Comparison of ENCODE assay signal across 9 cellular contexts in the genomic region with DNA sequence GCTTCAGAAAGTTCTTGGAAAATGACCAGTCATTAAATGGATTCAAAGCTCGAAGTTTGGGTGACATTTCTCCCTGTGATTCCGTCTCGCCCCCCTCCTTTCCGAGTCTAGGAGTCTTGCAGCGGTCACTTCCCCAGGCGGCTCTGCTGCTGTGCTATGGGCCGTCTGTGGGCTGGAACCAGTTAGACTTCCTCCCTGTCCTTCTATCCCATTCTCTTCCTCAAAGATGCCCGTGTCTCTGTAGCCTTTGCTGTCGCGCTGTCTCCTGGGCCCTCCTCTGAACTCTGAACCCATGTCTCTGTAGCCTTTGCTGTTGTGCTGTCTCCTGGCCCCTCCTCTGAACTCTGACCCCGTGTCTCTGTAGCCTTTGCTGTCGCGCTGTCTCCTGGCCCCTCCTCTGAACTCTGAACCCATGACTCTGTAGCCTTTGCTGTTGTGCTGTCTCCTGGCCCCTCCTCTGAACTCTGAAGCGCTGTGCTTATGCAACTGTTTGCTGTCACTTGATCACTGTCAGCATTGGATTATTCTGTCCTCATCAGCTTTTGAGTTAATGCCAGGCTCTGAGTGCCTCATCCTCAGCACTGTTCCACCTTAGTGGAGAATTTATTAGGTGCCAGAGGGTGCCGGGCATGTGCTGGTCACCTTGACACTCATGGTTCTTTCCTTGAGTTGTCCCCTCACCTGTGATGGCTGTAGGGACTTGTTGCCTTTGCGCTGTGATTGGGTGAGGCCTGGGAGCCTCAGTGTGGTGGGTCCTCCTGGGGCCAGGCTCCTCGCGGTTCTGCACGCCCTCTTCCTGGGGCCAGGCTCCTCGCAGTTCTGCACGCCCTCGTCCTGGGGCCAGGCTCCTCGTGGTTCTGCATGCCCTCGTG.
A peak's percentile ranks its signal among the peaks of the same experiment; 100 is the strongest.
DNase-seq lines count a peak whose midpoint lies in the region; ATAC-seq, FAIRE-seq and TF ChIP-seq lines count a peak whose summit lies in the region.
"Had no signal": no experiment of that assay in that cellular context is flagged by ENCODE, and none has a peak within 500 bp of the region (broad histone marks: within the 10 kb centered on the region; RNA-seq: fewer than 3 reads in every experiment).

No MANE protein-coding gene starts in this region.

- H3K79me1 ChIP-seq in H9 (ENCODE audit: insufficient read depth, low read depth, low read length, poor library complexity, severe bottlenecking) = no peaks in the 10 kb centered on the region

- H3K27me3 Mint-ChIP-seq in H9 (ENCODE audit: low read depth) = no peaks in the 10 kb centered on the region

- DNase-seq in H9 (no peak), PC-3 (peak; percentile 2), Right ventricle myocardium superior (no peak), osteoblast (ENCODE audit: insufficient read length, low spot score, missing footprints) (no peak), D721Med (ENCODE audit: insufficient read length, low spot score) (no peak)
- no peak for DNase-seq in effector memory CD4-positive, alpha-beta T cell

- H4K5ac ChIP-seq in H9 (ENCODE audit: insufficient read length, low read depth, low read length) = no peak overlapping the region

- no peaks in the 10 kb centered on the region for H3K9me2 ChIP-seq in PC-3 (replicated peaks; ENCODE audit: low read length)

- no peaks in the 10 kb centered on the region for H3F3A ChIP-seq in PC-3 (ENCODE audit: low read length, unreplicated experiment)

- no peak overlapping the region for H3K14ac ChIP-seq in H9 (ENCODE audit: insufficient read depth, low read length)

- no peak overlapping the region for H2BK20ac ChIP-seq in H9 (ENCODE audit: low read depth, low read length, poor library complexity, severe bottlenecking)

- peaks cover 7 to 22% of the 10 kb centered on the region in 2 experiments for H3K4me1 Mint-ChIP-seq in H9

- H4K20me1 ChIP-seq in H9 (ENCODE audit: control insufficient read depth, insufficient read depth, insufficient read length) = no peaks in the 10 kb centered on the region
- H4K20me1 ChIP-seq in PC-3 (ENCODE audit: low read length) = no peaks in the 10 kb centered on the region
- H4K20me1 ChIP-seq in osteoblast (ENCODE audit: insufficient read depth, low read length) = peaks cover 12% of the 10 kb centered on the region

- H3K27ac Mint-ChIP-seq in H9 = peak overlapping the region; percentile 52 to 78 (median 77); a peak in 4 of 7 replicates

- no peak overlapping the region for H3K4me3 Mint-ChIP-seq in H9

- H3K79me2 ChIP-seq in H9 (ENCODE audit: insufficient read depth, low read length) (no peaks in the 10 kb centered on the region), PC-3 (ENCODE audit: low read length) (no peaks in the 10 kb centered on the region), osteoblast (ENCODE audit: insufficient read depth, low read length) (peaks cover 3% of the 10 kb centered on the region)

- H3K9me3 ChIP-seq in H9 (ENCODE audit: control insufficient read depth, low read depth, low read length) = no peaks in the 10 kb centered on the region
- no peaks in the 10 kb centered on the region for H3K9me3 ChIP-seq in PC-3 (ENCODE audit: low read length)
- no peaks in the 10 kb centered on the region for H3K9me3 ChIP-seq in osteoblast (ENCODE audit: low read depth, low read length)
- no peaks in the 10 kb centered on the region for H3K9me3 ChIP-seq in effector memory CD4-positive, alpha-beta T cell (ENCODE audit: control insufficient read depth, low read length)

- no peak overlapping the region for H2BK5ac ChIP-seq in H9 (ENCODE audit: insufficient read length, low read length)

- no peak overlapping the region for H3K18ac ChIP-seq in H9 (ENCODE audit: insufficient read length, low read depth, low read length)

- no peak for FAIRE-seq in D721Med (lab: Jason Lieb, UNC)

- CTCF ChIA-PET in PC-3 (lab: Charles Lee) = interaction anchor here (0.7 kb wide), 1 partner anchor 90 kb away, joined by 4 read pairs; no protein-coding TSS in a partner anchor

- no peak overlapping the region for H2BK15ac ChIP-seq in H9 (ENCODE audit: low read depth, low read length)

- H3K27me3 ChIP-seq in H9 (ENCODE audit: insufficient read depth, low read length) (no peaks in the 10 kb centered on the region), PC-3 (ENCODE audit: low read length) (no peaks in the 10 kb centered on the region), osteoblast (ENCODE audit: insufficient read depth, low read length) (no peaks in the 10 kb centered on the region)
- H3K27me3 ChIP-seq in effector memory CD4-positive, alpha-beta T cell (replicated peaks; ENCODE audit: control insufficient read depth, insufficient read depth, low read length, poor library complexity, severe bottlenecking) = no peaks in the 10 kb centered on the region

- no peaks in the 10 kb centered on the region for H3K36me3 ChIP-seq in PC-3 (ENCODE audit: low read depth, low read length)
- H3K36me3 ChIP-seq in osteoblast (ENCODE audit: insufficient read depth, low read length) = no peaks in the 10 kb centered on the region
- peaks cover 2% of the 10 kb centered on the region for H3K36me3 ChIP-seq in effector memory CD4-positive, alpha-beta T cell (ENCODE audit: control insufficient read depth, insufficient read depth, low read length)

- H2AK5ac ChIP-seq in H9 (ENCODE audit: insufficient read length, low read length) = no peak overlapping the region

- no peak for ATAC-seq in PC-3
- peak; percentile 68 for ATAC-seq in Right ventricle myocardium superior (ENCODE audit: poor library complexity)
- no peak for ATAC-seq in HG03354 (IDR thresholded peaks at IDR 0.05; ENCODE audit: poor library complexity, severe bottlenecking, unreplicated experiment)
- no peak for ATAC-seq in GM21737 (IDR thresholded peaks at IDR 0.05; ENCODE audit: unreplicated experiment)

- no peaks in the 10 kb centered on the region for H3K9me3 Mint-ChIP-seq in H9

- TF ChIP-seq CTCF in H9 (conservative IDR thresholded peaks at IDR 0.05) = no peak
- no peak for TF ChIP-seq CTCF in PC-3 (conservative IDR thresholded peaks at IDR 0.05; ENCODE audit: low read depth, low read length)
- TF ChIP-seq CTCF in osteoblast (IDR thresholded peaks at IDR 0.05; ENCODE audit: extremely low read depth, low read depth, low read length) = no peak
- TF ChIP-seq CTCF in D721Med (IDR thresholded peaks at IDR 0.05; ENCODE audit: insufficient read depth, missing control alignments) = no peak

- no peak overlapping the region for H3K9ac ChIP-seq in H9 (ENCODE audit: extremely low read depth, insufficient read length, low read length)
- no peak overlapping the region for H3K9ac ChIP-seq in PC-3 (ENCODE audit: low read length)

- no peak overlapping the region for H3K23ac ChIP-seq in H9 (ENCODE audit: insufficient read length, low read depth, low read length)

- intact Hi-C loops in PC-3 (cut with micrococcal nuclease) (no loop called here), Right ventricle myocardium superior (cut with DNase I) (no loop called here)

- peaks cover 0 to 3% (median 2%) of the 10 kb centered on the region in 3 experiments; a peak in 2 of 7 replicates for H3K36me3 Mint-ChIP-seq in H9 (ENCODE audit: insufficient read depth in 1 of 3, low read depth in 3 of 3)

- H2AFZ ChIP-seq in H9 (ENCODE audit: low read length) = no peak overlapping the region
- no peak overlapping the region for H2AFZ ChIP-seq in PC-3 (ENCODE audit: low read length)
- H2AFZ ChIP-seq in osteoblast (ENCODE audit: low read length) = no peak overlapping the region

- H3T11ph ChIP-seq in H9 (ENCODE audit: low read length) = no peak overlapping the region

- H3K4me3 ChIP-seq in PC-3 (ENCODE audit: low read length) (no peak overlapping the region), osteoblast (ENCODE audit: insufficient read depth, low read length) (no peak overlapping the region)
- no peak overlapping the region for H3K4me3 ChIP-seq in effector memory CD4-positive, alpha-beta T cell (ENCODE audit: insufficient read depth, low read depth, low read length, poor library complexity, severe bottlenecking)
- H3K4me3 ChIP-seq: SK-N-MC had no signal

- H3K56ac ChIP-seq in H9 (ENCODE audit: insufficient read length, low read depth, low read length) = no peak overlapping the region

- POLR2A ChIA-PET in PC-3 (lab: Charles Lee; ENCODE audit: unreplicated experiment) = no interaction called here

- WGBS in H9 (ENCODE audit: extremely low coverage, insufficient read length, low lambda C conversion rate) = no CpG with 5 or more reads among the region's 24 CpGs

- H3K4me2 ChIP-seq in H9 (ENCODE audit: insufficient read depth, insufficient read length, low read length) = no peak overlapping the region
- H3K4me2 ChIP-seq in PC-3 (ENCODE audit: low read length) = no peak overlapping the region
- H3K4me2 ChIP-seq in osteoblast (ENCODE audit: insufficient read depth, low read length) = no peak overlapping the region

- H2BK12ac ChIP-seq in H9 (ENCODE audit: insufficient read length, low read depth, low read length) = no peak overlapping the region

- no TSS peak for BruUV-seq in PC-3 (replicated peaks; lab: Mats Ljungman, UMichigan)

- H3K23me2 ChIP-seq in H9 (ENCODE audit: insufficient read length, low read depth, low read length, poor library complexity, severe bottlenecking) = no peaks in the 10 kb centered on the region

- H3K27ac ChIP-seq in H9 (ENCODE audit: insufficient read length, low read depth, low read length) = no peak overlapping the region
- H3K27ac ChIP-seq in PC-3 (ENCODE audit: low read length) = no peak overlapping the region
- H3K27ac ChIP-seq in osteoblast (ENCODE audit: low read depth, low read length) = peak overlapping the region; percentile 52
- no peak overlapping the region for H3K27ac ChIP-seq in effector memory CD4-positive, alpha-beta T cell (ENCODE audit: insufficient read depth, low read length, poor library complexity, severe bottlenecking)
- H3K27ac ChIP-seq: SK-N-MC had no signal

- H4K8ac ChIP-seq in H9 (replicated peaks; ENCODE audit: insufficient read length, low read depth, low read length) = no peak overlapping the region

- no peaks in the 10 kb centered on the region; the same call in 1 of the 2 replicates for H3K4me1 ChIP-seq in H9 (ENCODE audit: insufficient read depth, low read length)
- H3K4me1 ChIP-seq in PC-3 (ENCODE audit: insufficient read depth, low read length) = peaks cover 15% of the 10 kb centered on the region
- H3K4me1 ChIP-seq in osteoblast (ENCODE audit: insufficient read depth, low read length) = peaks cover 20% of the 10 kb centered on the region
- no peaks in the 10 kb centered on the region for H3K4me1 ChIP-seq in effector memory CD4-positive, alpha-beta T cell (ENCODE audit: control insufficient read depth, insufficient read depth, low read length, poor library complexity, severe bottlenecking)

- H2BK120ac ChIP-seq in H9 (ENCODE audit: low read depth, low read length, poor library complexity, severe bottlenecking) = no peak overlapping the region

- no peak overlapping the region for H3K4ac ChIP-seq in H9 (ENCODE audit: low read depth, low read length)

- H4K91ac ChIP-seq in H9 (ENCODE audit: insufficient read length, low read depth, low read length) = no peak overlapping the region
